ENCODE assay signal across 8 cellular contexts in genomic region chr6:71248306-71248705, GRCh38. TPM values are rescaled to one million over a fixed set of nuclear protein-coding genes. Genes with fewer than 3 reads are reported as not detected.
DNase-seq lines count a peak whose midpoint lies in the region; ATAC-seq lines count a peak whose summit lies in the region.

No MANE protein-coding gene starts in this region.

- intact Hi-C loops in activated CD4-positive, alpha-beta T cell treated with anti-CD3 and anti-CD28 coated beads for 36 hours (cut with DNase I, micrococcal nuclease) = no loop called here

- DNase-seq in activated CD4-positive, alpha-beta T cell treated with anti-CD3 and anti-CD28 coated beads for 36 hours = no peak
- DNase-seq in activated CD4-positive, alpha-beta T cell treated with anti-CD3 and anti-CD28 coated beads, Interleukin-2, amount 50 U/mL, for 1 hour = no peak
- DNase-seq in SKM-1 treated with dmso at 0.1 percent for 144 hours (lab: John Stamatoyannopoulos, UW; ENCODE audit: unreplicated experiment) (peak; percentile 97), iPS DF 6.9 (ENCODE audit: low read depth, low spot score) (peak; percentile 31), DMS79 treated with DMSO at 0.1 percent for 48 hours (lab: John Stamatoyannopoulos, UW) (no peak)
- no peak for DNase-seq in activated naive CD4-positive, alpha-beta T cell treated with anti-CD3 and anti-CD28 coated beads, Interleukin-2, amount 50 U/mL, for 72 hours (ENCODE audit: low spot score in 2 of 2)
- DNase-seq in naive thymus-derived CD8-positive, alpha-beta T cell = no peak

- H3K4me1 Mint-ChIP-seq in activated CD4-positive, alpha-beta T cell treated with anti-CD3 and anti-CD28 coated beads for 36 hours = peaks cover 3% of the 10 kb centered on the region
- peaks cover 5 to 53% (median 10%) of the 10 kb centered on the region in 4 donors for H3K4me1 Mint-ChIP-seq in naive thymus-derived CD8-positive, alpha-beta T cell

- peaks cover 2% of the 10 kb centered on the region for H3K27me3 Mint-ChIP-seq in activated CD4-positive, alpha-beta T cell treated with anti-CD3 and anti-CD28 coated beads for 36 hours
- H3K27me3 Mint-ChIP-seq in naive thymus-derived CD8-positive, alpha-beta T cell = peaks cover 0 to 2% (median 0%) of the 10 kb centered on the region in 5 donors

- H3K9me3 Mint-ChIP-seq in activated CD4-positive, alpha-beta T cell treated with anti-CD3 and anti-CD28 coated beads for 36 hours (ENCODE audit: low read depth) = no peaks in the 10 kb centered on the region
- no peaks in the 10 kb centered on the region for H3K9me3 Mint-ChIP-seq in activated naive CD4-positive, alpha-beta T cell treated with anti-CD3 and anti-CD28 coated beads, Interleukin-2, amount 50 U/mL, for 72 hours
- H3K9me3 Mint-ChIP-seq in naive thymus-derived CD8-positive, alpha-beta T cell = peaks cover 0 to 3% (median 0%) of the 10 kb centered on the region in 9 donors

- peak; percentile 57 for ATAC-seq in activated CD4-positive, alpha-beta T cell treated with anti-CD3 and anti-CD28 coated beads for 36 hours
- peak; percentile 40 for ATAC-seq in HG03280 (IDR thresholded peaks at IDR 0.05; ENCODE audit: unreplicated experiment)
- no peak for ATAC-seq in activated naive CD4-positive, alpha-beta T cell treated with anti-CD3 and anti-CD28 coated beads, Interleukin-2, amount 50 U/mL, for 72 hours
- ATAC-seq in naive thymus-derived CD8-positive, alpha-beta T cell = no peak

- POLR2A ChIA-PET in activated CD4-positive, alpha-beta T cell treated with anti-CD3 and anti-CD28 coated beads for 36 hours (lab: Charles Lee) = no interaction called here
- POLR2A ChIA-PET in naive thymus-derived CD8-positive, alpha-beta T cell (lab: Charles Lee) = no interaction called here

- H3K27ac Mint-ChIP-seq in activated CD4-positive, alpha-beta T cell treated with anti-CD3 and anti-CD28 coated beads for 36 hours = no peak overlapping the region
- no peak overlapping the region for H3K27ac Mint-ChIP-seq in activated naive CD4-positive, alpha-beta T cell treated with anti-CD3 and anti-CD28 coated beads, Interleukin-2, amount 50 U/mL, for 72 hours
- H3K27ac Mint-ChIP-seq in naive thymus-derived CD8-positive, alpha-beta T cell = peak overlapping the region in 3 of 10 donors; percentile 15 to 42 (median 17)

- no peaks in the 10 kb centered on the region for H3K9me3 ChIP-seq in iPS DF 6.9 (ENCODE audit: control insufficient read depth, insufficient read depth, low read length)

- H3K36me3 ChIP-seq in iPS DF 6.9 (ENCODE audit: control insufficient read depth, insufficient read depth, low read length) = no peaks in the 10 kb centered on the region

- CTCF ChIA-PET in activated CD4-positive, alpha-beta T cell treated with anti-CD3 and anti-CD28 coated beads for 36 hours (lab: Charles Lee) = no interaction called here

- H3K27me3 ChIP-seq in iPS DF 6.9 (ENCODE audit: control insufficient read depth, insufficient read depth, low read length) = no peaks in the 10 kb centered on the region

- no peak overlapping the region for H3K4me3 ChIP-seq in iPS DF 6.9 (ENCODE audit: low read length)

- no peaks in the 10 kb centered on the region for H3K36me3 Mint-ChIP-seq in activated CD4-positive, alpha-beta T cell treated with anti-CD3 and anti-CD28 coated beads for 36 hours (ENCODE audit: low read depth)
- no peaks in the 10 kb centered on the region for H3K36me3 Mint-ChIP-seq in activated naive CD4-positive, alpha-beta T cell treated with anti-CD3 and anti-CD28 coated beads, Interleukin-2, amount 50 U/mL, for 72 hours
- no peaks in the 10 kb centered on the region for H3K36me3 Mint-ChIP-seq in naive thymus-derived CD8-positive, alpha-beta T cell

- no peaks in the 10 kb centered on the region; the same call in 1 of the 2 replicates for H3K4me1 ChIP-seq in iPS DF 6.9 (ENCODE audit: control insufficient read depth, insufficient read depth, low read length)

- H3K4me3 Mint-ChIP-seq in activated CD4-positive, alpha-beta T cell treated with anti-CD3 and anti-CD28 coated beads for 36 hours = no peak overlapping the region
- no peak overlapping the region for H3K4me3 Mint-ChIP-seq in naive thymus-derived CD8-positive, alpha-beta T cell

- no peak overlapping the region for H3K27ac ChIP-seq in iPS DF 6.9 (ENCODE audit: low read length)

RNA-seq across cellular contexts. Expression of gene OGFRL1, which starts 40.3 kb away (rescaled TPM):
- total RNA-seq in activated CD4-positive, alpha-beta T cell treated with anti-CD3 and anti-CD28 coated beads for 36 hours = 1 to 10 TPM; 4.0 to 4.3 TPM
- 1 to 10 TPM; 1.3 to 4.2 TPM for total RNA-seq in activated naive CD4-positive, alpha-beta T cell treated with anti-CD3 and anti-CD28 coated beads, Interleukin-2, amount 50 U/mL, for 72 hours
- total RNA-seq in naive thymus-derived CD8-positive, alpha-beta T cell = 10 to 100 TPM; 12.2 to 15.1 TPM
- polyA plus RNA-seq in naive thymus-derived CD8-positive, alpha-beta T cell = 1 to 10 TPM; 1.2 to 2.3 (median 1.3) TPM

Comparison
In these comparisons a context has a peak if more than half of its experiments do, and no peak if none do; other contexts are left out.
1. ATAC-seq: peak in activated CD4-positive, alpha-beta T cell treated with anti-CD3 and anti-CD28 coated beads for 36 hours (single experiment) and HG03280 (single experiment); none in activated naive CD4-positive, alpha-beta T cell treated with anti-CD3 and anti-CD28 coated beads, Interleukin-2, amount 50 U/mL, for 72 hours (0 of 2) and naive thymus-derived CD8-positive, alpha-beta T cell (0 of 2).
2. DNase-seq: peak in SKM-1 treated with dmso at 0.1 percent for 144 hours (single experiment) and iPS DF 6.9 (single experiment); none in activated CD4-positive, alpha-beta T cell treated with anti-CD3 and anti-CD28 coated beads for 36 hours (single experiment), activated CD4-positive, alpha-beta T cell treated with anti-CD3 and anti-CD28 coated beads, Interleukin-2, amount 50 U/mL, for 1 hour (single experiment), activated naive CD4-positive, alpha-beta T cell treated with anti-CD3 and anti-CD28 coated beads, Interleukin-2, amount 50 U/mL, for 72 hours (0 of 2), DMS79 treated with DMSO at 0.1 percent for 48 hours (single experiment) and naive thymus-derived CD8-positive, alpha-beta T cell (0 of 10).